In the genomic region with DNA sequence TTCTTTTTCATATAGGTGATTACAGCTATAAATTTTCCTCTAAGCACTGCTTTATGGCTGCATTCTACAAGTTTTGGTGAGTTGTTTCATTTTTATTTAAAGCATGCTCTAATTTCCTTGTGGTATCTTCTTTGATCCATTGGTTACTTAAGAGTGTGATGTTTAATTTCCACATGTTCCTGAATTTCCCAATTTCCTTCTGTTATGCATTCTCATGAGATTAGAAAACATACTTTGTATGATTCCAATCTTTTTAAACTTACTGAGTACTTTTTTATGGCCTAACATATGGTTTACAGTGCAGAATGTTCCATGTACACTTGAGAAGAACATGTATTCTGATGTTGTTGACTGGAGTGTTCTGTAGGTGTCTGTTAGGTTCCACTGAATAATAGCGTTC, we compare ENCODE assay signal across 31 cellular contexts. TPM values are rescaled to one million over a fixed set of nuclear protein-coding genes. Genes with fewer than 3 reads are reported as not detected.
DNase-seq lines count a peak whose midpoint lies in the region; FAIRE-seq and TF ChIP-seq lines count a peak whose summit lies in the region.
"Had no signal": no experiment of that assay in that cellular context is flagged by ENCODE, and none has a peak within 500 bp of the region (broad histone marks: within the 10 kb centered on the region; RNA-seq: fewer than 3 reads in every experiment).

No MANE protein-coding gene starts in this region.

- no peaks in the 10 kb centered on the region for H3F3A ChIP-seq in SK-N-SH (replicated peaks; ENCODE audit: insufficient read depth)

- peaks cover 7% of the 10 kb centered on the region; the same call in 1 of the 2 replicates for H3K27me3 ChIP-seq in SK-N-SH (ENCODE audit: insufficient read depth)
- H3K27me3 ChIP-seq: colonic mucosa, vagina had no signal

- H3K4me3 ChIP-seq in OCI-LY7 (ENCODE audit: low read depth, low read length, poor library complexity, severe bottlenecking) = peak overlapping the region; percentile 46
- no peak overlapping the region for H3K4me3 ChIP-seq in fibroblast of pulmonary artery (replicated peaks; ENCODE audit: low read depth, low read length)
- no peak overlapping the region for H3K4me3 ChIP-seq in SK-N-SH (ENCODE audit: low read depth in 2 of 2, low read length in 1 of 2)
- H3K4me3 ChIP-seq: colonic mucosa, esophagus muscularis mucosa, SJCRH30, vagina had no signal

- H3K4me1 Mint-ChIP-seq in activated naive CD4-positive, alpha-beta T cell treated with anti-CD3 and anti-CD28 coated beads, Interleukin-2, amount 10 ng/mL, durations not matched to agents 7 days and 5 days = no peaks in the 10 kb centered on the region
- H3K4me1 Mint-ChIP-seq in activated CD4-positive, alpha-beta memory T cell treated with anti-CD3 and anti-CD28 coated beads for 36 hours (ENCODE audit: low read depth) = no peaks in the 10 kb centered on the region

- TF ChIP-seq RAD21 in SK-N-SH (IDR thresholded peaks at IDR 0.05; ENCODE audit: low read length) = no peak

- peaks cover 2% of the 10 kb centered on the region for H3K9me3 Mint-ChIP-seq in activated naive CD4-positive, alpha-beta T cell treated with anti-CD3 and anti-CD28 coated beads, Interleukin-2, amount 10 ng/mL, durations not matched to agents 7 days and 5 days
- H3K9me3 Mint-ChIP-seq in activated CD4-positive, alpha-beta memory T cell treated with anti-CD3 and anti-CD28 coated beads for 36 hours = peaks cover 14% of the 10 kb centered on the region

- POLR2A ChIA-PET in OCI-LY7 (lab: Charles Lee) = interaction anchor here (1.1 to 1.3 kb wide), 2 partner anchors 9 to 224 kb away, joined by 3 to 4 read pairs; no protein-coding TSS in a partner anchor
- POLR2A ChIA-PET in SK-N-SH (lab: Yijun Ruan, JAX) = no interaction called here
- POLR2A ChIA-PET in activated CD4-positive, alpha-beta memory T cell treated with anti-CD3 and anti-CD28 coated beads for 36 hours (lab: Charles Lee) = no interaction called here

- no peak overlapping the region for H3K9ac ChIP-seq in SK-N-SH

- no peak for TF ChIP-seq POLR2A in GM12892 (IDR thresholded peaks at IDR 0.05; ENCODE audit: low read depth, low read length)

- BruUV-seq in OCI-LY7 (replicated peaks; lab: Mats Ljungman, UMichigan) = no TSS peak

- H4K20me1 ChIP-seq in OCI-LY7 (ENCODE audit: insufficient read depth, low read length) (no peaks in the 10 kb centered on the region), SK-N-SH (ENCODE audit: insufficient read depth) (no peaks in the 10 kb centered on the region)

- H3K4me2 ChIP-seq in OCI-LY7 (ENCODE audit: low read length) (peak overlapping the region; percentile 63), SK-N-SH (no peak overlapping the region)

- H3K36me3 ChIP-seq in OCI-LY7 (ENCODE audit: insufficient read depth, low read length) = no peaks in the 10 kb centered on the region
- no peaks in the 10 kb centered on the region for H3K36me3 ChIP-seq in SK-N-SH (replicated peaks in 1 of 2; ENCODE audit: control insufficient read depth in 1 of 2, insufficient read depth in 2 of 2, low read length in 1 of 2)
- H3K36me3 ChIP-seq: colonic mucosa, esophagus muscularis mucosa, SJCRH30, vagina had no signal

- no peak overlapping the region for H3K4me3 Mint-ChIP-seq in activated naive CD4-positive, alpha-beta T cell treated with anti-CD3 and anti-CD28 coated beads, Interleukin-2, amount 10 ng/mL, durations not matched to agents 7 days and 5 days
- no peak overlapping the region for H3K4me3 Mint-ChIP-seq in activated CD4-positive, alpha-beta memory T cell treated with anti-CD3 and anti-CD28 coated beads for 36 hours
- H3K4me3 Mint-ChIP-seq: CD4-positive, alpha-beta T cell; naive thymus-derived CD4-positive, alpha-beta T cell had no signal

- no peak overlapping the region for H3K27ac Mint-ChIP-seq in activated naive CD4-positive, alpha-beta T cell treated with anti-CD3 and anti-CD28 coated beads, Interleukin-2, amount 10 ng/mL, durations not matched to agents 7 days and 5 days
- no peak overlapping the region for H3K27ac Mint-ChIP-seq in activated CD4-positive, alpha-beta memory T cell treated with anti-CD3 and anti-CD28 coated beads for 36 hours
- H3K27ac Mint-ChIP-seq: CD4-positive, alpha-beta T cell; naive thymus-derived CD4-positive, alpha-beta T cell had no signal

- no peaks in the 10 kb centered on the region for H3K36me3 Mint-ChIP-seq in activated naive CD4-positive, alpha-beta T cell treated with anti-CD3 and anti-CD28 coated beads, Interleukin-2, amount 10 ng/mL, durations not matched to agents 7 days and 5 days
- H3K36me3 Mint-ChIP-seq in activated CD4-positive, alpha-beta memory T cell treated with anti-CD3 and anti-CD28 coated beads for 36 hours = no peaks in the 10 kb centered on the region

- H3K27me3 Mint-ChIP-seq in activated naive CD4-positive, alpha-beta T cell treated with anti-CD3 and anti-CD28 coated beads, Interleukin-2, amount 10 ng/mL, durations not matched to agents 7 days and 5 days = peaks cover 10% of the 10 kb centered on the region
- H3K27me3 Mint-ChIP-seq in activated CD4-positive, alpha-beta memory T cell treated with anti-CD3 and anti-CD28 coated beads for 36 hours = peaks cover 13% of the 10 kb centered on the region

- H3K9me2 ChIP-seq in OCI-LY7 (ENCODE audit: insufficient read depth, low read length) = no peaks in the 10 kb centered on the region
- H3K9me2 ChIP-seq in SK-N-SH = no peaks in the 10 kb centered on the region

- 62% methylated on average over 1 of the region's 1 CpG for WGBS in SK-N-SH (ENCODE audit: low lambda C conversion rate)

- H3K27ac ChIP-seq in OCI-LY7 (ENCODE audit: low read depth, low read length, poor library complexity, severe bottlenecking) = peak overlapping the region; percentile 53
- no peak overlapping the region for H3K27ac ChIP-seq in SK-N-SH (ENCODE audit: low read depth in 2 of 2, low read length in 1 of 2)
- H3K27ac ChIP-seq: colonic mucosa, esophagus muscularis mucosa, SJCRH30, vagina had no signal

- H3K9me3 ChIP-seq in OCI-LY7 (ENCODE audit: low read length) (peaks cover 18% of the 10 kb centered on the region; the same call in 1 of the 2 replicates), SK-N-SH (peaks cover 6% of the 10 kb centered on the region; the same call in 1 of the 2 replicates)
- H3K9me3 ChIP-seq: colonic mucosa, vagina had no signal

- no peak for TF ChIP-seq EP300 in SK-N-SH (IDR thresholded peaks at IDR 0.05; ENCODE audit: borderline replicate concordance in 1 of 2, low read depth in 1 of 2, low read length in 1 of 2)

- peak; percentile 82 for FAIRE-seq in GM19239 (lab: Jason Lieb, UNC)
- no peak for FAIRE-seq in GM12892 (lab: Jason Lieb, UNC)
- FAIRE-seq: bronchial epithelial cell, G401.6, GM18507, H54, HepG2 had no signal

- CTCF ChIA-PET in OCI-LY7 (lab: Charles Lee; ENCODE audit: unreplicated experiment) = no interaction called here
- CTCF ChIA-PET in SK-N-SH (lab: Yijun Ruan, JAX) = interaction anchor here (0.6 to 1.1 kb wide), 2 partner anchors 32 to 413 kb away, joined by 3 to 4 read pairs; no protein-coding TSS in a partner anchor
- CTCF ChIA-PET in activated naive CD4-positive, alpha-beta T cell treated with anti-CD3 and anti-CD28 coated beads, Interleukin-2, amount 10 ng/mL, durations not matched to agents 7 days and 5 days (lab: Charles Lee) = interaction anchor here (0.6 kb wide), 1 partner anchor 533 kb away, joined by 3 read pairs; no protein-coding TSS in a partner anchor
- CTCF ChIA-PET in activated CD4-positive, alpha-beta memory T cell treated with anti-CD3 and anti-CD28 coated beads for 36 hours (lab: Charles Lee) = no interaction called here

- H3K79me2 ChIP-seq in OCI-LY7 (ENCODE audit: insufficient read depth, low read depth, low read length) (no peaks in the 10 kb centered on the region), SK-N-SH (ENCODE audit: insufficient read depth) (no peaks in the 10 kb centered on the region)

- H2AFZ ChIP-seq in OCI-LY7 (ENCODE audit: low read length) = peak overlapping the region; percentile 94
- no peak overlapping the region for H2AFZ ChIP-seq in SK-N-SH (ENCODE audit: low read depth)

- intact Hi-C loops in OCI-LY7 (cut with micrococcal nuclease; ENCODE audit: unreplicated experiment) = no loop called here
- intact Hi-C loops in activated CD4-positive, alpha-beta memory T cell treated with anti-CD3 and anti-CD28 coated beads for 36 hours (cut with micrococcal nuclease) = no loop called here

- H3K4me1 ChIP-seq in OCI-LY7 (ENCODE audit: insufficient read depth, low read length, poor library complexity, severe bottlenecking) (peaks cover 20% of the 10 kb centered on the region), SK-N-SH (ENCODE audit: control insufficient read depth in 1 of 2, insufficient read depth in 2 of 2, low read depth in 1 of 2, low read length in 1 of 2) (no peaks in the 10 kb centered on the region)
- H3K4me1 ChIP-seq: colonic mucosa, esophagus muscularis mucosa, SJCRH30, vagina had no signal

- DNase-seq in GM19239 (ENCODE audit: insufficient read length, low spot score) = no peak
- DNase-seq in OCI-LY7 (ENCODE audit: low spot score) = no peak
- DNase-seq in fibroblast of pulmonary artery (ENCODE audit: low read depth) = peak; percentile 16
- DNase-seq in SK-N-SH = no peak
- DNase-seq in GM12892 (ENCODE audit: insufficient read length) = no peak
- DNase-seq in activated naive CD4-positive, alpha-beta T cell treated with anti-CD3 and anti-CD28 coated beads, Interleukin-2, amount 10 ng/mL, durations not matched to agents 7 days and 5 days = no peak
- DNase-seq in activated CD4-positive, alpha-beta memory T cell treated with anti-CD3 and anti-CD28 coated beads for 36 hours = no peak
- DNase-seq: activated CD4-positive, alpha-beta T cell treated with anti-CD3 and anti-CD28 coated beads for 1 hour; activated T-cell treated with anti-CD3 and anti-CD28 coated beads, Interleukin-2, amount 50 U/mL, for 1 hour; amygdala; CD4-positive, alpha-beta T cell; colonic mucosa; glutamatergic neuron; naive thymus-derived CD4-positive, alpha-beta T cell; NCI-H1048; NCI-H187; NCI-H2171 treated with DMSO at 0.1 percent for 48 hours; NCI-H524 treated with DMSO at 0.1 percent for 48 hours; right cardiac atrium; SJCRH30; stimulated activated naive CD4-positive, alpha-beta T cell treated with Interleukin-2 at 50 U/mL for 16 hours; T-helper 1 cell had no signal

- no peak for TF ChIP-seq CTCF in OCI-LY7 (conservative IDR thresholded peaks at IDR 0.05; ENCODE audit: low read length)
- no peak for TF ChIP-seq CTCF in fibroblast of pulmonary artery (IDR thresholded peaks at IDR 0.05; ENCODE audit: low read length, missing control alignments)
- no peak for TF ChIP-seq CTCF in SK-N-SH (IDR thresholded peaks at IDR 0.05)

TF ChIP-seq in SK-N-SH, 30 proteins besides CTCF, POLR2A, EP300 and RAD21 (continues in another document):
- TF ChIP-seq SMC3 (IDR thresholded peaks at IDR 0.05; ENCODE audit: low read depth, low read length) = no peak
- TF ChIP-seq TCF12 (IDR thresholded peaks at IDR 0.05) = no peak
- no peak for TF ChIP-seq JUND (IDR thresholded peaks at IDR 0.05)
- TF ChIP-seq CHD2 (IDR thresholded peaks at IDR 0.05; ENCODE audit: low read length, partially characterized antibody) = no peak

RNA-seq across cellular contexts. Expression of a gene that starts 53.4 kb away (rescaled TPM):
- not detected in 2 replicates for total RNA-seq in OCI-LY7 (2014; rRNA removed; shearing (Covaris generic))
- not detected in 2 replicates for total RNA-seq in OCI-LY7 (2022)
- not detected in 2 replicates for polyA plus RNA-seq in SK-N-SH (2012; rRNA removed)
- polyA plus RNA-seq in SK-N-SH (2012; cell fraction: cytosol; rRNA removed) = not detected in 2 replicates
- not detected in 2 replicates for polyA plus RNA-seq in SK-N-SH (2012; cell fraction: nucleus; rRNA removed)
- not detected for polyA plus RNA-seq in GM12892 (2012; ENCODE audit: missing spikeins)
- not detected for total RNA-seq in activated CD4-positive, alpha-beta memory T cell treated with anti-CD3 and anti-CD28 coated beads for 36 hours
- total RNA-seq: bronchial epithelial cell; CD4-positive, alpha-beta T cell; colonic mucosa; esophagus muscularis mucosa; HepG2; mesenteric fat pad; naive thymus-derived CD4-positive, alpha-beta T cell; omental fat pad; right cardiac atrium; vagina had no signal
- polyA plus RNA-seq: HepG2; naive thymus-derived CD4-positive, alpha-beta T cell; right cardiac atrium had no signal

Comparison
In these comparisons a context has a peak if more than half of its experiments do, and no peak if none do; other contexts are left out.
1. CTCF ChIA-PET loops: an anchor here in SK-N-SH (0.6 to 1.1 kb wide) and activated naive CD4-positive, alpha-beta T cell treated with anti-CD3 and anti-CD28 coated beads, Interleukin-2, amount 10 ng/mL, durations not matched to agents 7 days and 5 days (0.6 kb wide); none called in OCI-LY7 and activated CD4-positive, alpha-beta memory T cell treated with anti-CD3 and anti-CD28 coated beads for 36 hours.